In the genomic region with DNA sequence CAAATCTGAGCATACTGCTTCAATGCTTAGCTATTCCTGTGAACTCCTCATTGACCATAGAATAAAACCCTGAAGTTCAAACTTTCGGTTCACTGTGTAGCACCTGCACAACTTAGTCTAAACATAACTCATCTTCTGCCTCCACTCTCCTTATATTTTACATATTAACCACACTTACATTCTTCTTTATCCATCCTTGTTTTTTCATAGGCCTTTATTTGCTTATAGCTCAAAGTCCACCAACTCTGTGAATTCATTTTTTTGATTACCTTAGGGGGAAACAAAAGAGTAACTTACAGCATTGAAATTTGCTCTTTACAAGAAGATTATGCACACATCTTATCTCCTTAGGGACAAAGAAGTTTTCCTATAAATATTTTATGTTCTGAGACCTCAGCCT, we compare ENCODE assay signal across 23 cellular contexts.
"Had no signal": no experiment of that assay in that cellular context is flagged by ENCODE, and none has a peak within 500 bp of the region (broad histone marks: within the 10 kb centered on the region; RNA-seq: fewer than 3 reads in every experiment).

No MANE protein-coding gene starts in this region.

- H3K27me3 ChIP-seq: MG63 had no signal

- H3K4me3 ChIP-seq: K562, MG63 had no signal

- FAIRE-seq: K562 had no signal

- H3K9me2 ChIP-seq: SK-N-SH had no signal

- H3K27ac ChIP-seq: KMS-11, RWPE1 had no signal

- H3K9ac ChIP-seq: KMS-11, SK-N-SH had no signal

- H3K4me2 ChIP-seq: KMS-11, SK-N-SH had no signal

- H3K36me3 ChIP-seq: MG63 had no signal

- DNase-seq: MG63, NCI-H1092, NCI-H1105 treated with DMSO at 0.1 percent for 48 hours, NCI-H1417 treated with DMSO at 0.1 percent for 48 hours, NCI-H146, NCI-H1694 treated with DMSO at 0.1 percent for 48 hours, NCI-H1930, NCI-H2081, NCI-H2107, NCI-H226, NCI-H446, NCI-H510A, NCI-H69, NCI-H774, PC-3, SHP77, SK-N-SH, SW 1271, T-cell had no signal

- H3K9me3 ChIP-seq: MG63, SK-N-SH had no signal

- ATAC-seq: K562, Panc1, PC-3, T-cell had no signal
